In genomic region chr18:45441110-45441842, GRCh38 we compare ENCODE assay signal across 9 cellular contexts.
DNase-seq lines count a peak whose midpoint lies in the region; ATAC-seq, FAIRE-seq and TF ChIP-seq lines count a peak whose summit lies in the region.
"Had no signal": no experiment of that assay in that cellular context is flagged by ENCODE, and none has a peak within 500 bp of the region (broad histone marks: within the 10 kb centered on the region; RNA-seq: fewer than 3 reads in every experiment).

No MANE protein-coding gene starts in this region.

- H3K9me3 ChIP-seq in HepG2 (ENCODE audit: low read length) (no peaks in the 10 kb centered on the region), esophagus squamous epithelium (no peaks in the 10 kb centered on the region)

- TF ChIP-seq POLR2A in HepG2 (IDR thresholded peaks at IDR 0.05; ENCODE audit: insufficient read depth in 1 of 2, low read depth in 2 of 2, low read length in 2 of 2) = no peak
- no peak for TF ChIP-seq POLR2A in esophagus squamous epithelium (IDR thresholded peaks at IDR 0.05)

- no peak for TF ChIP-seq EP300 in Ishikawa (IDR thresholded peaks at IDR 0.05; ENCODE audit: borderline replicate concordance)
- TF ChIP-seq EP300 in HepG2 (IDR thresholded peaks at IDR 0.05; ENCODE audit: low read depth in 2 of 2, low read length in 2 of 2) = no peak
- no peak for TF ChIP-seq EP300 in HepG2 (CRISPR knock-in tag; IDR thresholded peaks at IDR 0.05; ENCODE audit: borderline replicate concordance)

- H3K4me3 ChIP-seq in astrocyte of the spinal cord (ENCODE audit: low read depth, low read length) (no peak overlapping the region), HepG2 (replicated peaks in 1 of 3; ENCODE audit: insufficient read depth in 1 of 3, low read depth in 2 of 3, low read length in 3 of 3) (no peak overlapping the region), esophagus squamous epithelium (no peak overlapping the region)

- H3K4me1 ChIP-seq in HepG2 (ENCODE audit: insufficient read depth, low read length) (no peaks in the 10 kb centered on the region), esophagus squamous epithelium (peaks cover 0 to 13% (median 0%) of the 10 kb centered on the region in 3 donors)

- ATAC-seq in HepG2 (no peak), GM19328 (IDR thresholded peaks at IDR 0.05; ENCODE audit: unreplicated experiment) (no peak)
- ATAC-seq: activated CD8-positive, alpha-beta T cell treated with anti-CD3 and anti-CD28 coated beads for 36 hours had no signal

- H3K27me3 ChIP-seq in HepG2 (ENCODE audit: control insufficient read depth in 1 of 2, insufficient read depth in 2 of 2, low read length in 2 of 2) (no peaks in the 10 kb centered on the region), esophagus squamous epithelium (no peaks in the 10 kb centered on the region)

- FAIRE-seq in HepG2 (lab: Jason Lieb, UNC) = no peak

- no peak overlapping the region for H3K9ac ChIP-seq in HepG2 (ENCODE audit: insufficient read depth, low read depth, low read length)

- POLR2A ChIA-PET in HepG2 (lab: Yijun Ruan, JAX) = no interaction called here

- TF ChIP-seq CTCF in astrocyte of the spinal cord (IDR thresholded peaks at IDR 0.05; ENCODE audit: low read depth, low read length) (peak; percentile 32), HepG2 (CRISPR knock-in tag; IDR thresholded peaks at IDR 0.05) (no peak), esophagus squamous epithelium (IDR thresholded peaks at IDR 0.05) (peak in 2 of 6 experiments; percentile 13 to 40)

- H3K79me2 ChIP-seq in HepG2 (ENCODE audit: insufficient read depth, low read length) = no peaks in the 10 kb centered on the region

- DNase-seq in AG08396 (ENCODE audit: low spot score) = peak; percentile 20
- peak; percentile 7 for DNase-seq in astrocyte of the spinal cord (ENCODE audit: low read depth, low spot score)
- no peak for DNase-seq in HepG2 (ENCODE audit: low spot score)
- DNase-seq in esophagus squamous epithelium (lab: John Stamatoyannopoulos, UW) = no peak
- DNase-seq in germinal center (ENCODE audit: low spot score) = no peak
- no peak for DNase-seq in NCI-H1105 treated with DMSO at 0.1 percent for 48 hours (lab: John Stamatoyannopoulos, UW)
- DNase-seq: activated CD8-positive, alpha-beta T cell treated with anti-CD3 and anti-CD28 coated beads for 36 hours had no signal

- no peak overlapping the region for H3K4me2 ChIP-seq in HepG2 (ENCODE audit: low read depth, low read length)

- no TSS peak for BruUV-seq in HepG2 (replicated peaks; lab: Mats Ljungman, UMichigan)

- in situ Hi-C loops in astrocyte of the spinal cord (cut with HindIII; ENCODE audit: low sequenced_read_pairs) (no loop called here), HepG2 (cut with HindIII; ENCODE audit: extremely low pct_ligation_motif_present, low pct_unique_long_range_greater_than_20kb) (no loop called here)

- WGBS in HepG2 (ENCODE audit: low lambda C conversion rate) = 6% methylated on average over 3 of the region's 4 CpGs
- WGBS in esophagus squamous epithelium, 2 donors = 57 to 74% methylated on average over 4 of the region's 4 CpGs

- TF ChIP-seq RAD21 in Ishikawa (IDR thresholded peaks at IDR 0.05; ENCODE audit: low read depth) (peak; percentile 59), HepG2 (CRISPR knock-in tag; IDR thresholded peaks at IDR 0.05) (no peak)

- no peaks in the 10 kb centered on the region for H4K20me1 ChIP-seq in HepG2 (ENCODE audit: insufficient read depth, low read length)

- H3K27ac ChIP-seq in HepG2 (ENCODE audit: extremely low read length, insufficient read depth, low read length) = no peak overlapping the region
- no peak overlapping the region for H3K27ac ChIP-seq in esophagus squamous epithelium

- intact Hi-C loops in HepG2 (cut with micrococcal nuclease; ENCODE audit: unreplicated experiment) (no loop called here), esophagus squamous epithelium (cut with DNase I) (no loop called here)

- H3K36me3 ChIP-seq in HepG2 (replicated peaks in 1 of 2; ENCODE audit: control insufficient read depth in 1 of 2, insufficient read depth in 2 of 2, low read length in 2 of 2) (no peaks in the 10 kb centered on the region), esophagus squamous epithelium (no peaks in the 10 kb centered on the region)

- CTCF ChIA-PET in HepG2 (lab: Yijun Ruan, JAX; ENCODE audit: low intra/inter-chr PET ratio, low total read pairs) = no interaction called here

- H2AFZ ChIP-seq in HepG2 (ENCODE audit: low read length) = no peak overlapping the region

TF ChIP-seq in Ishikawa, 13 proteins besides CTCF, POLR2A, EP300 and RAD21 (continues in another document):
- no peak for TF ChIP-seq TAF1 (IDR thresholded peaks at IDR 0.05; ENCODE audit: low read depth)
- no peak for TF ChIP-seq MAX (IDR thresholded peaks at IDR 0.05)
- TF ChIP-seq CEBPB (IDR thresholded peaks at IDR 0.05) = no peak
- TF ChIP-seq TEAD4 (IDR thresholded peaks at IDR 0.05) = no peak
- TF ChIP-seq FOXM1 (IDR thresholded peaks at IDR 0.05; ENCODE audit: borderline replicate concordance, low read depth) = no peak
- TF ChIP-seq, protein P1, sequence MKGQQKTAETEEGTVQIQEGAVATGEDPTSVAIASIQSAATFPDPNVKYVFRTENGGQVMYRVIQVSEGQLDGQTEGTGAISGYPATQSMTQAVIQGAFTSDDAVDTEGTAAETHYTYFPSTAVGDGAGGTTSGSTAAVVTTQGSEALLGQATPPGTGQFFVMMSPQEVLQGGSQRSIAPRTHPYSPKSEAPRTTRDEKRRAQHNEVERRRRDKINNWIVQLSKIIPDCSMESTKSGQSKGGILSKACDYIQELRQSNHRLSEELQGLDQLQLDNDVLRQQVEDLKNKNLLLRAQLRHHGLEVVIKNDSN (IDR thresholded peaks at IDR 0.05) = no peak
- TF ChIP-seq YY1 (IDR thresholded peaks at IDR 0.05; ENCODE audit: low read depth) = no peak
- TF ChIP-seq TCF12 (IDR thresholded peaks at IDR 0.05; ENCODE audit: low read depth) = no peak
- TF ChIP-seq ZBTB7A (IDR thresholded peaks at IDR 0.05; ENCODE audit: low read depth) = no peak
- TF ChIP-seq NFIC (IDR thresholded peaks at IDR 0.05) = no peak
- no peak for TF ChIP-seq EGR1 (IDR thresholded peaks at IDR 0.05)
- TF ChIP-seq CREB1 (IDR thresholded peaks at IDR 0.05; ENCODE audit: low read depth) = no peak

TF ChIP-seq in HepG2, 621 proteins besides CTCF, POLR2A, EP300 and RAD21:
- TF ChIP-seq ZNF703 (CRISPR knock-in tag; IDR thresholded peaks at IDR 0.05; ENCODE audit: borderline replicate concordance) = no peak
- TF ChIP-seq, protein P2, sequence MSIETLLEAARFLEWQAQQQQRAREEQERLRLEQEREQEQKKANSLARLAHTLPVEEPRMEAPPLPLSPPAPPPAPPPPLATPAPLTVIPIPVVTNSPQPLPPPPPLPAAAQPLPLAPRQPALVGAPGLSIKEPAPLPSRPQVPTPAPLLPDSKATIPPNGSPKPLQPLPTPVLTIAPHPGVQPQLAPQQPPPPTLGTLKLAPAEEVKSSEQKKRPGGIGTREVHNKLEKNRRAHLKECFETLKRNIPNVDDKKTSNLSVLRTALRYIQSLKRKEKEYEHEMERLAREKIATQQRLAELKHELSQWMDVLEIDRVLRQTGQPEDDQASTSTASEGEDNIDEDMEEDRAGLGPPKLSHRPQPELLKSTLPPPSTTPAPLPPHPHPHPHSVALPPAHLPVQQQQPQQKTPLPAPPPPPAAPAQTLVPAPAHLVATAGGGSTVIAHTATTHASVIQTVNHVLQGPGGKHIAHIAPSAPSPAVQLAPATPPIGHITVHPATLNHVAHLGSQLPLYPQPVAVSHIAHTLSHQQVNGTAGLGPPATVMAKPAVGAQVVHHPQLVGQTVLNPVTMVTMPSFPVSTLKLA (IDR thresholded peaks at IDR 0.05) = peak; percentile 78
- TF ChIP-seq ZBTB8A (CRISPR knock-in tag; IDR thresholded peaks at IDR 0.05; ENCODE audit: borderline replicate concordance, low read depth) = no peak
- TF ChIP-seq CSRNP2 (CRISPR knock-in tag; conservative IDR thresholded peaks at IDR 0.05; ENCODE audit: low read depth) = no peak
- TF ChIP-seq ZFY (CRISPR knock-in tag; IDR thresholded peaks at IDR 0.05) = no peak
- TF ChIP-seq CREM (IDR thresholded peaks at IDR 0.05) = no peak
- TF ChIP-seq CREM (CRISPR knock-in tag; IDR thresholded peaks at IDR 0.05) = no peak

Comparison
In these comparisons a context has a peak if more than half of its experiments do, and no peak if none do; other contexts are left out.
1. DNase-seq: peak in AG08396 (single experiment) and astrocyte of the spinal cord (single experiment); none in HepG2 (single experiment), esophagus squamous epithelium (single experiment), germinal center (single experiment) and NCI-H1105 treated with DMSO at 0.1 percent for 48 hours (single experiment).